In genomic region chr10:132329565-132330485, GRCh38 we compare ENCODE assay signal across 1 cellular context.
TF ChIP-seq lines count a peak whose summit lies in the region.

No MANE protein-coding gene starts in this region.

TF ChIP-seq in SK-N-SH, 30 proteins besides CTCF, POLR2A, EP300 and RAD21 (continued from another document):
- TF ChIP-seq FOSL2 (IDR thresholded peaks at IDR 0.05; ENCODE audit: borderline replicate concordance, low read depth) (peak; percentile 62; the same call in 1 of the 2 replicates), PBX3 (IDR thresholded peaks at IDR 0.05) (peak; percentile 48), TCF12 (IDR thresholded peaks at IDR 0.05) (peak; percentile 23; the same call in 1 of the 2 replicates), RCOR1 (IDR thresholded peaks at IDR 0.05; ENCODE audit: low read length) (no peak), ELF1 (IDR thresholded peaks at IDR 0.05) (peak; percentile 44; the same call in 1 of the 2 replicates), YY1 (IDR thresholded peaks at IDR 0.05; ENCODE audit: low read depth) (no peak), FOXM1 (IDR thresholded peaks at IDR 0.05; ENCODE audit: low read depth) (no peak), CHD2 (IDR thresholded peaks at IDR 0.05; ENCODE audit: low read length, partially characterized antibody) (no peak), REST (IDR thresholded peaks at IDR 0.05; ENCODE audit: low read depth, low read length) (no peak)
